Comparison of ENCODE assay signal across 8 cellular contexts in the genomic region with DNA sequence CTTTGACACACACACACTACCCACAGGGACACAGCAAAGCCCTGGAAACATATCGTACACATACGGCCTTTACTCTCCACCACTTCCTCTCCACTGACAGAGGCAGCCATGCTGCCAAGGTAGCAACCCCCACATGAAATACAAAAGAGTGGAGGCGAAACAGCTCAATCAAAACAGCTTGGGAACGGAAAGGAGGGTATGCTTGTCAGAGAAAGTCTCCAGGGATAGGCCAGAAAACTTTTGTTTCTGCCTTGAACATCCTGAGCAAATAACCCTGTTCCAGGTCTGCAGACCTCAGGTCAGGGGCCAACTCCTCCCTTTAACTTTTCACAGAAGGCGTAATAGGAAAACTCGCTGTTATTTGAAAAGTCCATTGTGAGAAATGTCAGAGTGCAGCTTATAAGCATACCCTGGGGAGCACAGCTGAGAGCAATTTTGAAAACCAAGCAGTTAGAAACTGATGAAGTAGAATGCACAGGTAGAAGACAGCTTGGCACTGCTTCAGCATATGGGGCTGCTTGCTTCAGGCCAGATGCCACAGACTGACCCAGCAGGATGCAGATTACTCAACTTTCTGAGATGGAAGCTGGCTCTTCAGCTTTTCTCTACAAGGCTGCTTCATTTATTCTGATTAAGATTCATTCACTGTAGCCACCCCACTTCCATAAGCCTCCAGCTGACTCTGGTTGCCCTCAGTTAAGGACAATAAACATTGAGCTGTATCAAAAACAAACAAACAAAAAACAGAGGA. TPM values are rescaled to one million over a fixed set of nuclear protein-coding genes. Genes with fewer than 3 reads are reported as not detected.
DNase-seq lines count a peak whose midpoint lies in the region; ATAC-seq and TF ChIP-seq lines count a peak whose summit lies in the region.

No MANE protein-coding gene starts in this region.

- no peak overlapping the region for H3K4me3 ChIP-seq in esophagus squamous epithelium
- H3K4me3 ChIP-seq in smooth muscle cell, result no peak overlapping the region

- H3K4me2 ChIP-seq in smooth muscle cell, result peak overlapping the region; percentile 27

- no peaks in the 10 kb centered on the region for H3K9me3 ChIP-seq in esophagus squamous epithelium
- no peaks in the 10 kb centered on the region for H3K9me3 ChIP-seq in smooth muscle cell (replicated peaks; ENCODE audit: low read depth)

- no peaks in the 10 kb centered on the region for H3F3A ChIP-seq in smooth muscle cell (ENCODE audit: low read depth)

- H3K36me3 Mint-ChIP-seq in T-helper 1 cell treated with Interleukin-12 subunit alpha and Interleukin-12 subunit beta and Interleukin-4 antibody, amounts not matched to agents 30 μg/mL and 1 μg/mL, for 36 hours (ENCODE audit: low read depth), result peaks cover 50% of the 10 kb centered on the region

- H3K27ac ChIP-seq in C4-2B, result peak overlapping the region; percentile 33; the same call in 1 of the 2 replicates
- H3K27ac ChIP-seq in esophagus squamous epithelium, result peak overlapping the region in 3 of 4 donors; percentile 41 to 65 (median 53)
- H3K27ac ChIP-seq in smooth muscle cell (ENCODE audit: low read depth), result no peak overlapping the region

- TF ChIP-seq CTCF in C4-2B (conservative IDR thresholded peaks at IDR 0.05), result no peak
- no peak for TF ChIP-seq CTCF in esophagus squamous epithelium (IDR thresholded peaks at IDR 0.05)
- no peak for TF ChIP-seq CTCF in smooth muscle cell (IDR thresholded peaks at IDR 0.05; ENCODE audit: borderline replicate concordance, insufficient read depth, poor library complexity, severe bottlenecking)

- H3K9me3 Mint-ChIP-seq in T-helper 1 cell treated with Interleukin-12 subunit alpha and Interleukin-12 subunit beta and Interleukin-4 antibody, amounts not matched to agents 30 μg/mL and 1 μg/mL, for 36 hours, result no peaks in the 10 kb centered on the region

- H3K27me3 ChIP-seq in esophagus squamous epithelium (no peaks in the 10 kb centered on the region), smooth muscle cell (ENCODE audit: low read depth) (no peaks in the 10 kb centered on the region)

- H3K4me1 ChIP-seq in esophagus squamous epithelium (peaks cover 0 to 63% (median 33%) of the 10 kb centered on the region in 3 donors), smooth muscle cell (ENCODE audit: low read depth) (peaks cover 11% of the 10 kb centered on the region)

- H3K4me1 Mint-ChIP-seq in T-helper 1 cell treated with Interleukin-12 subunit alpha and Interleukin-12 subunit beta and Interleukin-4 antibody, amounts not matched to agents 30 μg/mL and 1 μg/mL, for 36 hours (ENCODE audit: low read depth), result peaks cover 62% of the 10 kb centered on the region

- ATAC-seq in GM21825 (IDR thresholded peaks at IDR 0.05; ENCODE audit: unreplicated experiment) (peak; percentile 35), GM18858 (IDR thresholded peaks at IDR 0.05; ENCODE audit: unreplicated experiment) (no peak)

- DNase-seq in esophagus squamous epithelium (lab: John Stamatoyannopoulos, UW), result no peak
- no peak for DNase-seq in smooth muscle cell (lab: John Stamatoyannopoulos, UW; ENCODE audit: unreplicated experiment)
- no peak for DNase-seq in H4 (ENCODE audit: low spot score)
- DNase-seq in SHP77 treated with DMSO at 0.1 percent for 48 hours (lab: John Stamatoyannopoulos, UW), result no peak

- no peaks in the 10 kb centered on the region for H3K27me3 Mint-ChIP-seq in T-helper 1 cell treated with Interleukin-12 subunit alpha and Interleukin-12 subunit beta and Interleukin-4 antibody, amounts not matched to agents 30 μg/mL and 1 μg/mL, for 36 hours (ENCODE audit: low read depth)

- no peak overlapping the region for H3K9ac ChIP-seq in smooth muscle cell (ENCODE audit: low read depth)

- peak overlapping the region; percentile 75 for H3K4me3 Mint-ChIP-seq in T-helper 1 cell treated with Interleukin-12 subunit alpha and Interleukin-12 subunit beta and Interleukin-4 antibody, amounts not matched to agents 30 μg/mL and 1 μg/mL, for 36 hours

- no peak for TF ChIP-seq POLR2A in esophagus squamous epithelium (IDR thresholded peaks at IDR 0.05)

- intact Hi-C loops in esophagus squamous epithelium (cut with DNase I), result no loop called here

- peaks cover 100% of the 10 kb centered on the region for H4K20me1 ChIP-seq in smooth muscle cell (ENCODE audit: low read depth)

- H3K36me3 ChIP-seq in esophagus squamous epithelium (peaks cover 0 to 19% (median 0%) of the 10 kb centered on the region in 3 donors), smooth muscle cell (ENCODE audit: low read depth) (no peaks in the 10 kb centered on the region)

- WGBS in esophagus squamous epithelium, 2 donors, result 28 to 38% methylated on average over 4 of the region's 6 CpGs
- 87% methylated on average over 6 of the region's 6 CpGs for WGBS in smooth muscle cell (ENCODE audit: low lambda C conversion rate)

- peak overlapping the region; percentile 88 for H3K27ac Mint-ChIP-seq in T-helper 1 cell treated with Interleukin-12 subunit alpha and Interleukin-12 subunit beta and Interleukin-4 antibody, amounts not matched to agents 30 μg/mL and 1 μg/mL, for 36 hours

- H2AFZ ChIP-seq in smooth muscle cell (ENCODE audit: low read depth), result no peak overlapping the region

- H3K79me2 ChIP-seq in smooth muscle cell (ENCODE audit: low read depth), result peaks cover 48% of the 10 kb centered on the region

RNA-seq across cellular contexts. Expression of a gene that starts 18.0 kb away (rescaled TPM):
- total RNA-seq in esophagus squamous epithelium (10 to 100 TPM; 24.8 to 53.4 (median 28.4) TPM), smooth muscle cell (33.6 and 37.0 TPM in 2 replicates)
- polyA plus RNA-seq in smooth muscle cell, result 30.1 and 36.3 TPM in 2 replicates
- 16.1 and 21.9 TPM in 2 replicates for total RNA-seq in H4 (2014; rRNA removed; shearing (Covaris generic))

RNA-seq across cellular contexts. Expression of a gene that starts 18.4 kb away (rescaled TPM):
- total RNA-seq in esophagus squamous epithelium (10 to 100 TPM; 10.1 to 13.7 (median 12.1) TPM), smooth muscle cell (10.8 and 12.2 TPM in 2 replicates)
- polyA plus RNA-seq in smooth muscle cell, result 21.8 and 25.8 TPM in 2 replicates
- 8.0 and 9.9 TPM in 2 replicates for total RNA-seq in H4 (2014; rRNA removed; shearing (Covaris generic))

RNA-seq across cellular contexts. Expression of a gene that starts 33.9 kb away (rescaled TPM):
- 1 to 10 TPM in 1 of 4 donors, under 1 TPM in 2, not detected in 1; 0.26 to 1.1 (median 0.38) TPM for total RNA-seq in esophagus squamous epithelium
- total RNA-seq in smooth muscle cell, result 0.36 and 1.2 TPM in 2 replicates
- polyA plus RNA-seq in smooth muscle cell, result 0.30 and 0.80 TPM in 2 replicates
- not detected in 2 replicates for total RNA-seq in H4 (2014; rRNA removed; shearing (Covaris generic))
